ENCODE assay signal across 27 cellular contexts in genomic region chr15:56602253-56602652, GRCh38.
"Had no signal": no experiment of that assay in that cellular context is flagged by ENCODE, and none has a peak within 500 bp of the region (broad histone marks: within the 10 kb centered on the region; RNA-seq: fewer than 3 reads in every experiment).

No MANE protein-coding gene starts in this region.

- DNase-seq: activated CD4-positive, alpha-beta memory T cell treated with anti-CD3 and anti-CD28 coated beads for 36 hours; activated CD4-positive, alpha-beta T cell treated with anti-CD3 and anti-CD28 coated beads for 36 hours; activated CD4-positive, alpha-beta T cell treated with anti-CD3 and anti-CD28 coated beads, Interleukin-2, amount 10 ng/mL, durations not matched to agents 24 days and 14 days; activated CD4-positive, CD25-positive, alpha-beta regulatory T cell; activated CD4-positive, CD25-positive, alpha-beta regulatory T cell treated with anti-CD3 and anti-CD28 coated beads, Interleukin-2, amount 50 U/mL, for 72 hours; activated CD8-positive, alpha-beta memory T cell treated with anti-CD3 and anti-CD28 coated beads, Interleukin-2, amount 10 ng/mL, durations not matched to agents 7 days and 5 days; activated CD8-positive, alpha-beta memory T cell treated with anti-CD3 and anti-CD28 coated beads, Interleukin-2, amount 50 U/mL, for 4 hours; activated CD8-positive, alpha-beta T cell treated with anti-CD3 and anti-CD28 coated beads, Interleukin-2, amount 10 ng/mL, durations not matched to agents 7 days and 5 days; activated effector memory CD4-positive, alpha-beta T cell treated with anti-CD3 and anti-CD28 coated beads, Interleukin-2, amount 50 U/mL, for 16 hours; activated naive CD4-positive, alpha-beta T cell treated with anti-CD3 and anti-CD28 coated beads for 36 hours; activated naive CD8-positive, alpha-beta T cell treated with anti-CD3 and anti-CD28 coated beads for 36 hours; activated naive CD8-positive, alpha-beta T cell treated with anti-CD3 and anti-CD28 coated beads, Interleukin-2, amount 50 U/mL, for 24 hours; activated T-cell treated with anti-CD3 and anti-CD28 coated beads, Interleukin-2, amount 50 U/mL, for 1 hour; activated T-cell treated with anti-CD3 and anti-CD28 coated beads, Interleukin-2, amount 50 U/mL, for 48 hours; adrenal gland; brain microvascular endothelial cell; dorsolateral prefrontal cortex; effector memory CD4-positive, alpha-beta T cell; endodermal cell; foreskin fibroblast; head of caudate nucleus; hippocampal formation had no signal

- H3K9me3 ChIP-seq: adrenal gland had no signal

- FAIRE-seq: bronchial epithelial cell, frontal cortex had no signal

- H3K36me3 ChIP-seq: adrenal gland, ascending aorta, brain microvascular endothelial cell had no signal

- H3K27ac ChIP-seq: adrenal gland, ascending aorta, brain microvascular endothelial cell, coronary artery, dorsolateral prefrontal cortex had no signal

- H3K4me1 ChIP-seq: adrenal gland, ascending aorta had no signal

- H3K27me3 ChIP-seq: adrenal gland, ascending aorta, brain microvascular endothelial cell, dorsolateral prefrontal cortex had no signal

- H3K4me3 ChIP-seq: adrenal gland, ascending aorta, coronary artery, dorsolateral prefrontal cortex had no signal

- ATAC-seq: activated CD4-positive, alpha-beta T cell treated with anti-CD3 and anti-CD28 coated beads for 36 hours; activated CD8-positive, alpha-beta memory T cell treated with anti-CD3 and anti-CD28 coated beads, Interleukin-2, amount 10 ng/mL, durations not matched to agents 7 days and 5 days; activated CD8-positive, alpha-beta T cell treated with anti-CD3 and anti-CD28 coated beads, Interleukin-2, amount 10 ng/mL, durations not matched to agents 7 days and 5 days; activated naive CD8-positive, alpha-beta T cell treated with anti-CD3 and anti-CD28 coated beads, Interleukin-2, amount 50 U/mL, for 24 hours; esophagus mucosa had no signal
